Comparison of ENCODE assay signal across 22 cellular contexts in the genomic region with DNA sequence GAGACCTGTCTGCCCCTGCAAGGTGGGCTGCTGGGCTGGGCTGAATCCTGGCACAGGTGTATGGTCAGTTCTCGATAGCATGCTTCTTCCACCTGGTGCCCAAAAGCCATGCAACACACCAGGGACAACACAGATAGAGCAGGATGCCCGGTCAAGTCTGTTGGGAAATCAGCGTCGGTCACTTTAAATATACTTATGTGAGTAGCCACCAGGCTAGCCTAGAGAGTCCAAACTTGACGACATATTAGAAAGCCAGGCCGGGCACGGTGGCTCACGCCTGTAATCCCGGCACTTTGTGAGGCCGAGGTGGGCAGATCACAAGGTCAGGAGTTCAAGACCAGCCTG. TPM values are rescaled to one million over a fixed set of nuclear protein-coding genes. Genes with fewer than 3 reads are reported as not detected.
DNase-seq lines count a peak whose midpoint lies in the region; ATAC-seq and TF ChIP-seq lines count a peak whose summit lies in the region.
"Had no signal": no experiment of that assay in that cellular context is flagged by ENCODE, and none has a peak within 500 bp of the region (broad histone marks: within the 10 kb centered on the region; RNA-seq: fewer than 3 reads in every experiment).

No MANE protein-coding gene starts in this region.

- H3K4me1 ChIP-seq in colonic mucosa = peaks cover 36% of the 10 kb centered on the region
- H3K4me1 ChIP-seq in smooth muscle cell (ENCODE audit: low read depth) = peaks cover 32% of the 10 kb centered on the region

- no peaks in the 10 kb centered on the region for H3K36me3 ChIP-seq in colonic mucosa
- no peaks in the 10 kb centered on the region for H3K36me3 ChIP-seq in smooth muscle cell (ENCODE audit: low read depth)

- H4K20me1 ChIP-seq in smooth muscle cell (ENCODE audit: low read depth) = no peaks in the 10 kb centered on the region

- TF ChIP-seq CTCF in GM13977 (IDR thresholded peaks at IDR 0.05; ENCODE audit: extremely low read depth, insufficient read depth, missing control alignments) (no peak), colonic mucosa (IDR thresholded peaks at IDR 0.05) (no peak), nephron (IDR thresholded peaks at IDR 0.05; ENCODE audit: unreplicated experiment in 3 of 3) (no peak), smooth muscle cell (IDR thresholded peaks at IDR 0.05; ENCODE audit: borderline replicate concordance, insufficient read depth, poor library complexity, severe bottlenecking) (no peak)

- H2AFZ ChIP-seq in smooth muscle cell (ENCODE audit: low read depth) = no peak overlapping the region

- peak overlapping the region; percentile 81 to 94 (median 86) for H3K27ac Mint-ChIP-seq in nephron
- H3K27ac Mint-ChIP-seq: activated naive CD8-positive, alpha-beta T cell; H9; natural killer cell treated with Interleukin-12 subunit alpha and Interleukin-12 subunit beta and Interleukin-15 and Interleukin-18, amount 100 ng/mL, for 72 hours; stimulated activated naive CD8-positive, alpha-beta T cell treated with anti-CD3 and anti-CD28 coated beads, Interleukin-15, amount 100 ng/mL, for 72 hours; T-helper 1 cell treated with Interleukin-12 subunit alpha and Interleukin-12 subunit beta and Interleukin-4 antibody, amounts not matched to agents 30 μg/mL and 1 μg/mL, for 36 hours had no signal

- DNase-seq in GM13977 (ENCODE audit: low spot score) (peak; percentile 5), colonic mucosa (no peak), smooth muscle cell (lab: John Stamatoyannopoulos, UW; ENCODE audit: unreplicated experiment) (no peak), NCI-H2081 (lab: John Stamatoyannopoulos, UW) (no peak)
- DNase-seq: effector memory CD8-positive, alpha-beta T cell; H9; kidney glomerular epithelial cell; NCI-H1105 treated with DMSO at 0.1 percent for 48 hours; NCI-H510A treated with DMSO at 0.1 percent for 48 hours; stimulated activated naive CD8-positive, alpha-beta T cell treated with anti-CD3 and anti-CD28 coated beads, Interleukin-15, amount 100 ng/mL, for 72 hours had no signal

- peak overlapping the region in 1 of 3 experiments; percentile 35 for H3K4me3 Mint-ChIP-seq in nephron
- H3K4me3 Mint-ChIP-seq: activated naive CD8-positive, alpha-beta T cell; effector memory CD8-positive, alpha-beta T cell; H9; natural killer cell treated with Interleukin-12 subunit alpha and Interleukin-12 subunit beta and Interleukin-15 and Interleukin-18, amount 100 ng/mL, for 72 hours; stimulated activated naive CD8-positive, alpha-beta T cell treated with anti-CD3 and anti-CD28 coated beads, Interleukin-15, amount 100 ng/mL, for 72 hours; T-helper 1 cell treated with Interleukin-12 subunit alpha and Interleukin-12 subunit beta and Interleukin-4 antibody, amounts not matched to agents 30 μg/mL and 1 μg/mL, for 36 hours had no signal

- H3K9ac ChIP-seq in colonic mucosa (ENCODE audit: low read depth in 2 of 2, low read length in 2 of 2) = peak overlapping the region; percentile 42 to 83
- no peak overlapping the region for H3K9ac ChIP-seq in smooth muscle cell (ENCODE audit: low read depth)

- H3K27me3 ChIP-seq in colonic mucosa (no peaks in the 10 kb centered on the region), smooth muscle cell (ENCODE audit: low read depth) (no peaks in the 10 kb centered on the region)

- H3K27ac ChIP-seq in colonic mucosa = peak overlapping the region; percentile 59
- peak overlapping the region; percentile 75 for H3K27ac ChIP-seq in smooth muscle cell (ENCODE audit: low read depth)
- H3K27ac ChIP-seq: HL-60 had no signal

- H3K9me3 Mint-ChIP-seq in nephron = no peaks in the 10 kb centered on the region
- H3K9me3 Mint-ChIP-seq: effector memory CD8-positive, alpha-beta T cell; H9; natural killer cell treated with Interleukin-12 subunit alpha and Interleukin-12 subunit beta and Interleukin-15 and Interleukin-18, amount 100 ng/mL, for 72 hours; stimulated activated naive CD8-positive, alpha-beta T cell treated with anti-CD3 and anti-CD28 coated beads, Interleukin-15, amount 100 ng/mL, for 72 hours; T-helper 1 cell treated with Interleukin-12 subunit alpha and Interleukin-12 subunit beta and Interleukin-4 antibody, amounts not matched to agents 30 μg/mL and 1 μg/mL, for 36 hours had no signal

- WGBS in smooth muscle cell (ENCODE audit: low lambda C conversion rate) = 96% methylated on average over 10 of the region's 10 CpGs

- peak overlapping the region; percentile 25 for H3K4me2 ChIP-seq in smooth muscle cell

- intact Hi-C loops in colonic mucosa (cut with DNase I) = no loop called here

- peaks cover 77% of the 10 kb centered on the region for H3K4me1 Mint-ChIP-seq in nephron

- H3F3A ChIP-seq in smooth muscle cell (ENCODE audit: low read depth) = peaks cover 5% of the 10 kb centered on the region

- H3K79me2 ChIP-seq in smooth muscle cell (ENCODE audit: low read depth) = no peaks in the 10 kb centered on the region

- ATAC-seq in HG03175 (IDR thresholded peaks at IDR 0.05; ENCODE audit: unreplicated experiment) = no peak
- ATAC-seq in GM18868 (IDR thresholded peaks at IDR 0.05; ENCODE audit: unreplicated experiment) = no peak
- ATAC-seq: effector memory CD8-positive, alpha-beta T cell; esophagus mucosa; natural killer cell treated with Interleukin-12 subunit alpha and Interleukin-12 subunit beta and Interleukin-15 and Interleukin-18, amount 100 ng/mL, for 72 hours; stimulated activated naive CD8-positive, alpha-beta T cell treated with anti-CD3 and anti-CD28 coated beads, Interleukin-15, amount 100 ng/mL, for 72 hours had no signal

- H3K9me3 ChIP-seq in colonic mucosa (no peaks in the 10 kb centered on the region), smooth muscle cell (replicated peaks; ENCODE audit: low read depth) (no peaks in the 10 kb centered on the region)

- H3K4me3 ChIP-seq in colonic mucosa (no peak overlapping the region), smooth muscle cell (no peak overlapping the region)

- in situ Hi-C loops in GM13977 (cut with MboI; ENCODE audit: low pct_unique_long_range_greater_than_20kb, low sequenced_read_pairs, unreplicated experiment) = no loop called here

- H3K27me3 Mint-ChIP-seq in nephron (ENCODE audit: low read depth) = peaks cover 4% of the 10 kb centered on the region
- H3K27me3 Mint-ChIP-seq: activated naive CD8-positive, alpha-beta T cell; natural killer cell treated with Interleukin-12 subunit alpha and Interleukin-12 subunit beta and Interleukin-15 and Interleukin-18, amount 100 ng/mL, for 72 hours; stimulated activated naive CD8-positive, alpha-beta T cell treated with anti-CD3 and anti-CD28 coated beads, Interleukin-15, amount 100 ng/mL, for 72 hours had no signal

- peaks cover 6% of the 10 kb centered on the region for H3K36me3 Mint-ChIP-seq in nephron (ENCODE audit: low read depth)
- H3K36me3 Mint-ChIP-seq: activated naive CD8-positive, alpha-beta T cell; natural killer cell treated with Interleukin-12 subunit alpha and Interleukin-12 subunit beta and Interleukin-15 and Interleukin-18, amount 100 ng/mL, for 72 hours had no signal

RNA-seq across cellular contexts. Expression of a gene that starts 8.9 kb away (rescaled TPM):
- total RNA-seq in colonic mucosa (10 to 100 TPM in 1 of 2 donors, 1 to 10 TPM in 1; 9.3 to 16.7 TPM), smooth muscle cell (11.8 and 14.3 TPM in 2 replicates)
- polyA plus RNA-seq in smooth muscle cell = 26.8 and 33.6 TPM in 2 replicates

RNA-seq across cellular contexts. Expression of a gene that starts 29.4 kb away (rescaled TPM):
- total RNA-seq in colonic mucosa (1 to 10 TPM; 2.0 to 2.7 TPM), smooth muscle cell (0.76 and 1.1 TPM in 2 replicates)
- 3.6 and 3.8 TPM in 2 replicates for polyA plus RNA-seq in smooth muscle cell
- total RNA-seq: frontal cortex, SK-MEL-5 had no signal

RNA-seq across cellular contexts. Expression of a gene that starts 33.2 kb away (rescaled TPM):
- total RNA-seq in colonic mucosa (under 1 TPM in 1 of 2 donors, not detected in 1; 0.12 TPM), smooth muscle cell (not detected in 2 replicates)
- polyA plus RNA-seq in smooth muscle cell = not detected in 2 replicates
- total RNA-seq: esophagus mucosa, mesenteric fat pad, SK-MEL-5, ureter had no signal
